12 cellular contexts compared by ENCODE assay signal in the genomic region with DNA sequence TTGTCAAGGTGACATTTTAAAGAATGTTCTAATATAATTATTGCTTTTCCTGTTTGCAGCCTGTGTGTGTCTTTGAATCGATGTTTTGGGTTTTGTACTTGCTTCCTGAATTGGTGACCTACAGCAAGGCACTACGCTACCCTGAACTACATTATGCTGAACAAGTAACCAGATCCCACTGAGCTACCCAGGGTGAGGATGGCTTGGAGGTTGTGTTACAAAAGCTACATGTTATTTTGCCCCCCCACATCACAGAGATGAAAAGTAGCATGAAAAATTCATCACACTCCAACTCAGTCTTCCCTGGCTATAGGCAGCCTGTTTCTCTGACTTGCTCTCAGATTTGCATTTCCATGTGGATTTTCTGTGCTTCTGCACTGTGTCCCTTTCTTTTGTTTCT.
A peak's percentile ranks its signal among the peaks of the same experiment; 100 is the strongest.
DNase-seq lines count a peak whose midpoint lies in the region; ATAC-seq and TF ChIP-seq lines count a peak whose summit lies in the region.
"Had no signal": no experiment of that assay in that cellular context is flagged by ENCODE, and none has a peak within 500 bp of the region (broad histone marks: within the 10 kb centered on the region; RNA-seq: fewer than 3 reads in every experiment).

No MANE protein-coding gene starts in this region.

- TF ChIP-seq POLR2A in uterus (IDR thresholded peaks at IDR 0.05) = no peak

- no peak overlapping the region for H3K4me3 ChIP-seq in CD4-positive, alpha-beta memory T cell (ENCODE audit: low read length in 2 of 2)
- H3K4me3 ChIP-seq in ascending aorta = no peak overlapping the region
- no peak overlapping the region for H3K4me3 ChIP-seq in uterus

- TF ChIP-seq CTCF in CD14-positive monocyte (IDR thresholded peaks at IDR 0.05) (no peak), ascending aorta (IDR thresholded peaks at IDR 0.05) (no peak), uterus (IDR thresholded peaks at IDR 0.05) (no peak), RWPE1 (conservative IDR thresholded peaks at IDR 0.05; ENCODE audit: low read depth) (no peak), GM10266 (IDR thresholded peaks at IDR 0.05; ENCODE audit: control insufficient read depth, insufficient read depth, low read depth, missing control alignments) (no peak)

- H3K27ac ChIP-seq in CD4-positive, alpha-beta memory T cell (ENCODE audit: low read depth, low read length) = no peak overlapping the region
- H3K27ac ChIP-seq in ascending aorta = peak overlapping the region; percentile 67 to 96
- no peak overlapping the region for H3K27ac ChIP-seq in uterus
- H3K27ac ChIP-seq in RWPE1 = no peak overlapping the region

- H3K27me3 ChIP-seq in CD4-positive, alpha-beta memory T cell (ENCODE audit: insufficient read depth, low read length) = no peaks in the 10 kb centered on the region
- H3K27me3 ChIP-seq in ascending aorta (no peaks in the 10 kb centered on the region), uterus (no peaks in the 10 kb centered on the region)

- H3K9me3 Mint-ChIP-seq in CD14-positive monocyte (peaks cover 0 to 3% (median 0%) of the 10 kb centered on the region in 7 donors), naive B cell (no peaks in the 10 kb centered on the region)
- no peaks in the 10 kb centered on the region for H3K9me3 Mint-ChIP-seq in CD4-positive, alpha-beta memory T cell

- H3K9me3 ChIP-seq in CD4-positive, alpha-beta memory T cell (ENCODE audit: control insufficient read depth in 1 of 2, low read length in 2 of 2) = no peaks in the 10 kb centered on the region
- H3K9me3 ChIP-seq in ascending aorta (no peaks in the 10 kb centered on the region), uterus (no peaks in the 10 kb centered on the region)

- peaks cover 33% of the 10 kb centered on the region for H3K4me1 Mint-ChIP-seq in CD14-positive monocyte
- H3K4me1 Mint-ChIP-seq in CD4-positive, alpha-beta memory T cell = peaks cover 62 to 89% (median 83%) of the 10 kb centered on the region in 4 donors
- H3K4me1 Mint-ChIP-seq in naive B cell = peaks cover 13 to 23% (median 20%) of the 10 kb centered on the region in 3 donors

- H3K27me3 Mint-ChIP-seq in CD14-positive monocyte (ENCODE audit: low read depth in 3 of 3) = peaks cover 0 to 10% (median 6%) of the 10 kb centered on the region in 3 donors
- H3K27me3 Mint-ChIP-seq in CD4-positive, alpha-beta memory T cell = no peaks in the 10 kb centered on the region
- H3K27me3 Mint-ChIP-seq in naive B cell = no peaks in the 10 kb centered on the region

- H3K36me3 Mint-ChIP-seq in CD14-positive monocyte (peaks cover 0 to 3% of the 10 kb centered on the region in 2 donors), naive B cell (no peaks in the 10 kb centered on the region)
- H3K36me3 Mint-ChIP-seq in CD4-positive, alpha-beta memory T cell = peaks cover 0 to 6% of the 10 kb centered on the region in 2 donors

- no peak for DNase-seq in CD14-positive monocyte (ENCODE audit: low spot score)
- peak in 1 of 5 donors; percentile 11 for DNase-seq in CD4-positive, alpha-beta memory T cell
- DNase-seq in ascending aorta (ENCODE audit: low spot score in 2 of 2) = no peak
- DNase-seq in naive B cell = no peak
- DNase-seq in GOT3 (lab: John Stamatoyannopoulos, UW) = no peak
- no peak for DNase-seq in uterus
- no peak for DNase-seq in RWPE1 (ENCODE audit: low spot score)
- DNase-seq in GM10266 (ENCODE audit: extremely low spot score) = no peak
- DNase-seq: activated CD4-positive, alpha-beta T cell treated with anti-CD3 and anti-CD28 coated beads, Interleukin-2, amount 50 U/mL, for 1 hour; activated gamma-delta T cell treated with Interleukin-2 at 50 U/mL for 16 hours; central memory CD4-positive, alpha-beta T cell; Right ventricle myocardium superior had no signal

- H3K4me3 Mint-ChIP-seq in CD14-positive monocyte (no peak overlapping the region), naive B cell (peak overlapping the region in 3 of 8 donors; percentile 9 to 75 (median 61))
- peak overlapping the region in 7 of 8 donors; percentile 11 to 79 (median 55) for H3K4me3 Mint-ChIP-seq in CD4-positive, alpha-beta memory T cell

- H3K4me1 ChIP-seq in CD4-positive, alpha-beta memory T cell (ENCODE audit: insufficient read depth, low read length) = peaks cover 81% of the 10 kb centered on the region
- H3K4me1 ChIP-seq in ascending aorta (peaks cover 15 to 56% of the 10 kb centered on the region in 2 donors), uterus (no peaks in the 10 kb centered on the region)

- no peaks in the 10 kb centered on the region for H3K36me3 ChIP-seq in CD4-positive, alpha-beta memory T cell (ENCODE audit: insufficient read depth, low read length)
- H3K36me3 ChIP-seq in ascending aorta (no peaks in the 10 kb centered on the region), uterus (no peaks in the 10 kb centered on the region)

- CTCF ChIA-PET in CD4-positive, alpha-beta memory T cell (lab: Charles Lee; ENCODE audit: partially characterized antibody) = interaction anchor here (0.9 to 2.2 kb wide), 3 partner anchors 104 to 225 kb away, joined by 3 to 12 read pairs (median 3); no protein-coding TSS in a partner anchor
- CTCF ChIA-PET in RWPE1 (lab: Yijun Ruan, JAX) = no interaction called here

- POLR2A ChIA-PET in CD4-positive, alpha-beta memory T cell (lab: Charles Lee; ENCODE audit: partially characterized antibody) = interaction anchor here (1.3 to 2.5 kb wide), 5 partner anchors 82 to 164 kb away, joined by 3 to 7 read pairs (median 5); partner anchors contain the start of gene LDLRAD4
- POLR2A ChIA-PET in RWPE1 (lab: Yijun Ruan, JAX; ENCODE audit: low non-redundant PET) = no interaction called here

- H3K27ac Mint-ChIP-seq in CD14-positive monocyte (peak overlapping the region in 4 of 7 donors; percentile 74 to 99 (median 96)), naive B cell (peak overlapping the region in 4 of 6 donors; percentile 7 to 95 (median 34))
- peak overlapping the region; percentile 98 to 100 (median 99) for H3K27ac Mint-ChIP-seq in CD4-positive, alpha-beta memory T cell

- intact Hi-C loops in CD14-positive monocyte (cut with micrococcal nuclease) = no loop called here
- intact Hi-C loops in CD4-positive, alpha-beta memory T cell (cut with micrococcal nuclease) = loop anchor here (5.0 kb wide), 1 partner anchor 243 kb away; no protein-coding TSS in a partner anchor
- intact Hi-C loops in ascending aorta (cut with DNase I) = loop anchor here (2.0 to 5.0 kb wide), 3 partner anchors 57 to 433 kb away; partner anchors contain the start of gene SEH1L
- intact Hi-C loops in uterus (cut with DNase I; ENCODE audit: low total_unique reads) = loop anchor here (10.0 kb wide), 1 partner anchor 146 kb away; no protein-coding TSS in a partner anchor

- no peak for ATAC-seq in naive B cell (ENCODE audit: low read depth in 2 of 2)

Comparison
In these comparisons a context has a peak if more than half of its experiments do, and no peak if none do; other contexts are left out.
1. H3K27ac Mint-ChIP-seq: peak in every context shown above with its lines; median percentile 99 in CD4-positive, alpha-beta memory T cell; 96 in CD14-positive monocyte; 34 in naive B cell.
2. H3K4me3 Mint-ChIP-seq: peak in CD4-positive, alpha-beta memory T cell (7 of 8); none in CD14-positive monocyte (0 of 2).
3. H3K27ac ChIP-seq: peak in ascending aorta (2 of 2); none in CD4-positive, alpha-beta memory T cell (single experiment), uterus (0 of 2) and RWPE1 (single experiment).
4. intact Hi-C loops: an anchor here in CD4-positive, alpha-beta memory T cell (5.0 kb wide), ascending aorta (2.0 to 5.0 kb wide) and uterus (10.0 kb wide); none called in CD14-positive monocyte.